ENCODE assay signal across 20 cellular contexts in the genomic region with DNA sequence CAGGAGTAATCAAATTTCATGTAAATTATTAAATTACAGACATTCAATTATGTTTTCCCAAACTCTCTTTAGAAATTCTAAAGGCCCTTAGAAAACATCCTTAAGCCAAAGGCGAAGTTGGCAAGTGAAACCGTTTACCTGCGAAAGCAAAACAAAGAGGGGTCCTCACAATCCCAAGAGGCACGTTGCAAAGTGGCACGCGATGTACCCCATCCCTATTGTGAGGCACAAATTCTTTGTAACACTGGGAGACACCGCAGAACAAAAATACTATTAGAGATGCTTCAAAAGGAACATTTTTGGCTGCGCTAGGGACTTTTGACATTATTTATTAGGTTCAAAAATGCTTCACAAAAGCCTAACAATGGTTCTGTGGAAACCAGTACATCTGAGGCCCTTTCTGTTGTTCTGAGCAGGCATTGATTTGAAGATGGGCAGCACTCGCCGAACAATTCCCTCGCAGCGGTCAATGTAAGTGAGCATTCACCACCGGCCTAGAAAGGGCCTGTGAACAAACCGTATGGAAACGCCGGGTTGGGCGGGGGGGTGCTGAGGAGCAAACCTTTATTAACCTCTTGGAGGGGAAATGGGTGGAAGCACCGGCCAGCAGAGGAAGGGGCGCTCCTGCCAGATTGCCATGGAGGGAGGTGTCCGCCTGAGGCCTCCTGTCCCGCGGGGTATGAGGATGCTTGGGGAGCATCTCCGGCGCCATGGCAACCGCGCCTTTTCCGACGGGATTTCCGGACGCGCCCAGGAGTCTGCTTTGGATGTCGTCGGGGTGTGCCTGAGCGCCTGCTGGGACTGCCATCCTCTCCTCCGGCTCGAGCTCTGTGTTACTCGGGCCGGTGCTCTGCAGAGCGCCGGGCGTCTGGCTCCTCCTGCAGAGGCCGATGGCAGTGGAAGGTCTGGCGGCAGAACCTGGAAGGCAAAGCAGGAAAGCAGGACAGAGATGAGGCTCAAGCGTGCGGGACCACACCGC.
A peak's percentile ranks its signal among the peaks of the same experiment; 100 is the strongest.
DNase-seq lines count a peak whose midpoint lies in the region; ATAC-seq, FAIRE-seq and TF ChIP-seq lines count a peak whose summit lies in the region.
"Had no signal": no experiment of that assay in that cellular context is flagged by ENCODE, and none has a peak within 500 bp of the region (broad histone marks: within the 10 kb centered on the region; RNA-seq: fewer than 3 reads in every experiment).

No MANE protein-coding gene starts in this region.

- peaks cover 5 to 15% of the 10 kb centered on the region in 2 donors for H3K27me3 Mint-ChIP-seq in natural killer cell (ENCODE audit: low read depth in 2 of 2)
- H3K27me3 Mint-ChIP-seq: activated T-helper 17 cell treated with anti-CD3 and anti-CD28 coated beads, Interleukin-2, amount 50 U/mL, for 72 hours; CD4-positive, CD25-positive, alpha-beta regulatory T cell had no signal

- peak overlapping the region; percentile 40 for H3K4me3 ChIP-seq in BE2C (ENCODE audit: low read depth, low read length)
- H3K4me3 ChIP-seq in HUES6 (ENCODE audit: low read depth, low read length) = peak overlapping the region; percentile 44
- H3K4me3 ChIP-seq in H1 (ENCODE audit: extremely low read depth in 1 of 4, insufficient read depth in 2 of 4, low read depth in 3 of 4, low read length in 4 of 4) = peak overlapping the region; percentile 8 to 58 (median 22); a peak in 5 of 8 replicates
- H3K4me3 ChIP-seq in Karpas-422 (ENCODE audit: low read length) = no peak overlapping the region
- H3K4me3 ChIP-seq: mucosa of descending colon, SJSA1 had no signal

- intact Hi-C loops in natural killer cell (cut with micrococcal nuclease) = no loop called here

- H2BK20ac ChIP-seq in H1 (ENCODE audit: low read length) = no peak overlapping the region

- DNase-seq in BE2C = peak; percentile 65
- DNase-seq in H1 (ENCODE audit: low read depth in 1 of 2, low spot score in 2 of 2) = peak; percentile 47 to 84
- DNase-seq in left kidney (ENCODE audit: low read depth, low spot score) = peak; percentile 43
- DNase-seq in HK-2 (ENCODE audit: unreplicated experiment) = no peak
- DNase-seq in Karpas-422 = no peak
- no peak for DNase-seq in natural killer cell
- no peak for DNase-seq in NCI-H1694 (lab: John Stamatoyannopoulos, UW)
- DNase-seq: CD4-positive, CD25-positive, alpha-beta regulatory T cell; central memory CD4-positive, alpha-beta T cell; effector CD8-positive, alpha-beta T cell; IMR-90; NCI-H2107; NCI-H82 had no signal

- no peak overlapping the region for H3K4ac ChIP-seq in H1 (replicated peaks; ENCODE audit: insufficient read length, low read depth, low read length)

- H3K27me3 ChIP-seq in BE2C (no peaks in the 10 kb centered on the region), HUES6 (ENCODE audit: control insufficient read depth, insufficient read depth, low read length) (no peaks in the 10 kb centered on the region), H1 (replicated peaks in 1 of 4; ENCODE audit: control insufficient read depth in 3 of 4, extremely low read depth in 1 of 4, insufficient read depth in 3 of 4, low read length in 3 of 4) (peaks cover 0 to 2% (median 0%) of the 10 kb centered on the region in 4 experiments; a peak in 1 of 7 replicates), Karpas-422 (ENCODE audit: low read length) (no peaks in the 10 kb centered on the region)

- no peaks in the 10 kb centered on the region for H3K79me1 ChIP-seq in H1 (ENCODE audit: low read depth, low read length)

- no peak overlapping the region for H3K56ac ChIP-seq in H1 (replicated peaks; ENCODE audit: insufficient read length, low read depth, low read length)

- H3K4me1 Mint-ChIP-seq in natural killer cell = no peaks in the 10 kb centered on the region
- H3K4me1 Mint-ChIP-seq: activated T-helper 17 cell treated with anti-CD3 and anti-CD28 coated beads, Interleukin-2, amount 50 U/mL, for 72 hours; CD4-positive, CD25-positive, alpha-beta regulatory T cell had no signal

- H2BK12ac ChIP-seq in H1 (ENCODE audit: low read depth, low read length) = no peak overlapping the region

- TF ChIP-seq POLR2A in H1 (IDR thresholded peaks at IDR 0.05; ENCODE audit: control extremely low read depth in 1 of 2, low read depth in 2 of 2, low read length in 2 of 2) = no peak; a peak in 1 of 3 replicates

- H2AK5ac ChIP-seq in H1 (ENCODE audit: low read depth, low read length) = no peak overlapping the region

- H3K23ac ChIP-seq in H1 (ENCODE audit: insufficient read length) = no peak overlapping the region

- 0 out of 2 replicates have a peak, but pooled peaks cover 4% of the 10 kb centered on the region for H3K23me2 ChIP-seq in H1 (ENCODE audit: low read depth, low read length)

- no peak overlapping the region for H3K14ac ChIP-seq in H1 (ENCODE audit: insufficient read length)

- H3K9me3 ChIP-seq in BE2C = no peaks in the 10 kb centered on the region; the same call in 1 of the 2 replicates
- H3K9me3 ChIP-seq in HUES6 (ENCODE audit: control insufficient read depth, insufficient read depth, low read depth, low read length) = no peaks in the 10 kb centered on the region
- no peaks in the 10 kb centered on the region for H3K9me3 ChIP-seq in H1 (ENCODE audit: insufficient read depth in 2 of 2, low read depth in 1 of 2, low read length in 1 of 2)
- no peaks in the 10 kb centered on the region for H3K9me3 ChIP-seq in Karpas-422 (ENCODE audit: low read length)
- H3K9me3 ChIP-seq: mucosa of descending colon, SJSA1 had no signal

- no peak overlapping the region for H2BK15ac ChIP-seq in H1 (ENCODE audit: low read length)

- CTCF ChIA-PET in H1 (lab: Charles Lee; ENCODE audit: partially characterized antibody) = interaction anchor here (1.0 to 1.3 kb wide), 3 partner anchors 246 to 273 kb away, joined by 3 to 5 read pairs (median 5); no protein-coding TSS in a partner anchor

- no peaks in the 10 kb centered on the region for H3K9me3 Mint-ChIP-seq in natural killer cell
- H3K9me3 Mint-ChIP-seq: activated T-helper 17 cell treated with anti-CD3 and anti-CD28 coated beads, Interleukin-2, amount 50 U/mL, for 72 hours; stimulated activated naive CD8-positive, alpha-beta T cell treated with anti-CD3 and anti-CD28 coated beads, Interleukin-15, Interleukin-2, amounts not matched to agents 100 ng/mL and 50 ng/mL, for 24 hours had no signal

- peak overlapping the region; percentile 8; the same call in 1 of the 2 replicates for H4K8ac ChIP-seq in H1 (ENCODE audit: extremely low read depth, insufficient read depth, low read length)

- no peak overlapping the region for H3K27ac Mint-ChIP-seq in natural killer cell
- H3K27ac Mint-ChIP-seq: activated T-helper 17 cell treated with anti-CD3 and anti-CD28 coated beads, Interleukin-2, amount 50 U/mL, for 72 hours; CD4-positive, CD25-positive, alpha-beta regulatory T cell; stimulated activated naive CD8-positive, alpha-beta T cell treated with anti-CD3 and anti-CD28 coated beads, Interleukin-15, Interleukin-2, amounts not matched to agents 100 ng/mL and 50 ng/mL, for 24 hours had no signal

- no peak overlapping the region for H4K5ac ChIP-seq in H1 (ENCODE audit: insufficient read length, low read depth, low read length)

- H3K36me3 Mint-ChIP-seq in natural killer cell = no peaks in the 10 kb centered on the region

- no peak overlapping the region for H3K4me3 Mint-ChIP-seq in natural killer cell
- H3K4me3 Mint-ChIP-seq: activated T-helper 17 cell treated with anti-CD3 and anti-CD28 coated beads, Interleukin-2, amount 50 U/mL, for 72 hours; CD4-positive, CD25-positive, alpha-beta regulatory T cell; stimulated activated naive CD8-positive, alpha-beta T cell treated with anti-CD3 and anti-CD28 coated beads, Interleukin-15, Interleukin-2, amounts not matched to agents 100 ng/mL and 50 ng/mL, for 24 hours had no signal

- no peak overlapping the region for H2BK120ac ChIP-seq in H1 (replicated peaks; ENCODE audit: low read depth, low read length)

- H3K4me2 ChIP-seq in H1 (ENCODE audit: insufficient read depth in 1 of 2, low read depth in 2 of 2, low read length in 2 of 2) (peak overlapping the region; percentile 71 to 72), Karpas-422 (ENCODE audit: low read depth, low read length, poor library complexity, severe bottlenecking) (no peak overlapping the region)

- H3K27ac ChIP-seq in HUES6 (ENCODE audit: low read depth, low read length) (no peak overlapping the region), H1 (ENCODE audit: low read depth, low read length) (no peak overlapping the region), Karpas-422 (ENCODE audit: low read length) (no peak overlapping the region)
- H3K27ac ChIP-seq: SJSA1 had no signal

- POLR2A ChIA-PET in H1 (lab: Charles Lee; ENCODE audit: partially characterized antibody) = interaction anchor here (1.5 kb wide), 1 partner anchor 345 kb away, joined by 4 read pairs; no protein-coding TSS in a partner anchor

- peak overlapping the region; percentile 84 for H4K91ac ChIP-seq in H1 (replicated peaks; ENCODE audit: insufficient read length, low read length)

- H4K20me1 ChIP-seq in H1 (replicated peaks in 1 of 2; ENCODE audit: control insufficient read depth in 1 of 2, insufficient read depth in 2 of 2, low read length in 2 of 2) (no peaks in the 10 kb centered on the region), Karpas-422 (ENCODE audit: insufficient read depth, low read depth, low read length) (no peaks in the 10 kb centered on the region)

- TF ChIP-seq CTCF in BE2C (IDR thresholded peaks at IDR 0.05; ENCODE audit: low read depth, low read length) (peak; percentile 18), H1 (IDR thresholded peaks at IDR 0.05; ENCODE audit: control extremely low read depth in 1 of 3, insufficient read depth in 1 of 3, low read depth in 1 of 3, low read length in 3 of 3) (no peak), natural killer cell (IDR thresholded peaks at IDR 0.05) (no peak)

- H3K79me2 ChIP-seq in H1 (ENCODE audit: control insufficient read depth in 1 of 2, insufficient read depth in 2 of 2, low read length in 2 of 2) (no peaks in the 10 kb centered on the region), Karpas-422 (ENCODE audit: low read length) (no peaks in the 10 kb centered on the region)

- TF ChIP-seq RAD21 in H1 (IDR thresholded peaks at IDR 0.05 in 1 of 2, conservative IDR thresholded peaks at IDR 0.05 in 1 of 2; ENCODE audit: low read depth in 2 of 2, low read length in 2 of 2) = peak in 1 of 2 experiments; percentile 25; a peak in 2 of 4 replicates

- WGBS in H1 (ENCODE audit: extremely low coverage in 1 of 2, insufficient coverage in 1 of 2, insufficient read length in 1 of 2, insufficient replicate concordance in 2 of 2, low coverage in 1 of 2, low lambda C conversion rate in 2 of 2, missing lambda C conversion rate in 1 of 2), 2 experiments = 7% methylated on average over 35 of the region's 46 CpGs; no CpG with 5 or more reads in 1 of the 2 experiments

- H3K36me3 ChIP-seq in BE2C = no peaks in the 10 kb centered on the region
- H3K36me3 ChIP-seq in HUES6 (ENCODE audit: control insufficient read depth, insufficient read depth, low read length) = no peaks in the 10 kb centered on the region
- H3K36me3 ChIP-seq in H1 (ENCODE audit: control insufficient read depth in 2 of 4, insufficient read depth in 4 of 4, low read length in 3 of 4) = no peaks in the 10 kb centered on the region
- no peaks in the 10 kb centered on the region for H3K36me3 ChIP-seq in Karpas-422 (ENCODE audit: insufficient read depth, low read length)
- H3K36me3 ChIP-seq: SJSA1 had no signal

- peak; percentile 7 for FAIRE-seq in H1 (lab: Jason Lieb, UNC)

- no peak overlapping the region for H3K9ac ChIP-seq in HUES6 (ENCODE audit: low read length)
- 0 out of 7 replicates have a peak overlapping the region, but pooled peaks of 1 of the 4 experiments have one; percentile 44 for H3K9ac ChIP-seq in H1 (replicated peaks in 1 of 4; ENCODE audit: extremely low read depth in 1 of 4, low read depth in 3 of 4, low read length in 3 of 4)
- no peak overlapping the region for H3K9ac ChIP-seq in Karpas-422 (ENCODE audit: low read length)

- ATAC-seq in natural killer cell = no peak
- ATAC-seq: activated T-helper 17 cell treated with anti-CD3 and anti-CD28 coated beads, Interleukin-2, amount 50 U/mL, for 72 hours; left lobe of liver; mucosa of descending colon; sciatic nerve had no signal

- no peaks in the 10 kb centered on the region for H3K9me2 ChIP-seq in Karpas-422 (replicated peaks; ENCODE audit: insufficient read depth, low read length)

- no peak overlapping the region for H2BK5ac ChIP-seq in H1 (ENCODE audit: low read depth, low read length)

- H3K4me1 ChIP-seq in BE2C (peaks cover 6% of the 10 kb centered on the region), HUES6 (ENCODE audit: control insufficient read depth, insufficient read depth, low read length) (no peaks in the 10 kb centered on the region; the same call in 1 of the 2 replicates), H1 (replicated peaks in 1 of 4; ENCODE audit: control insufficient read depth in 3 of 4, insufficient read depth in 4 of 4, low read length in 3 of 4) (peaks cover 0 to 4% (median 1%) of the 10 kb centered on the region in 4 experiments; a peak in 1 of 7 replicates), Karpas-422 (ENCODE audit: low read length) (no peaks in the 10 kb centered on the region)
- H3K4me1 ChIP-seq: SJSA1 had no signal

- H3K18ac ChIP-seq in H1 (ENCODE audit: extremely low read depth, low read length) = peak overlapping the region; percentile 57; the same call in 1 of the 2 replicates

- no peak for TF ChIP-seq EP300 in H1 (IDR thresholded peaks at IDR 0.05; ENCODE audit: borderline replicate concordance in 1 of 2, low read depth in 2 of 2, low read length in 2 of 2)

- H2AFZ ChIP-seq in H1 (ENCODE audit: low read length) (0 out of 2 replicates have a peak overlapping the region, but pooled peaks have one; percentile 37), Karpas-422 (ENCODE audit: low read length) (no peak overlapping the region)

Comparison
In these comparisons a context has a peak if more than half of its experiments do, and no peak if none do; other contexts are left out.
1. DNase-seq: peak in BE2C (single experiment), H1 (2 of 2) and left kidney (single experiment); none in HK-2 (single experiment), Karpas-422 (single experiment), natural killer cell (single experiment) and NCI-H1694 (single experiment).